26 cellular contexts compared by ENCODE assay signal in genomic region chr16:24288516-24288915, GRCh38. TPM values are rescaled to one million over a fixed set of nuclear protein-coding genes. Genes with fewer than 3 reads are reported as not detected.
"Had no signal": no experiment of that assay in that cellular context is flagged by ENCODE, and none has a peak within 500 bp of the region (broad histone marks: within the 10 kb centered on the region; RNA-seq: fewer than 3 reads in every experiment).

No MANE protein-coding gene starts in this region.

- H3K36me3 ChIP-seq: adrenal gland, ascending aorta, MG63 had no signal

- FAIRE-seq: RCC 7860 had no signal

- H3K9me3 ChIP-seq: adrenal gland, ascending aorta, body of pancreas, MG63 had no signal

- H3K4me3 ChIP-seq: adrenal gland, ascending aorta, body of pancreas, MG63 had no signal

- DNase-seq: activated CD4-positive, alpha-beta T cell treated with anti-CD3 and anti-CD28 coated beads for 48 hours; activated CD4-positive, alpha-beta T cell treated with anti-CD3 and anti-CD28 coated beads, Interleukin-2, amount 50 U/mL, for 4 hours; activated CD4-positive, CD25-positive, alpha-beta regulatory T cell treated with anti-CD3 and anti-CD28 coated beads, Interleukin-2, amount 50 U/mL, for 72 hours; activated CD8-positive, alpha-beta memory T cell treated with anti-CD3 and anti-CD28 coated beads, Interleukin-2, amount 50 U/mL, for 48 hours; activated CD8-positive, alpha-beta T cell treated with anti-CD3 and anti-CD28 coated beads, Interleukin-2, amount 10 ng/mL, durations not matched to agents 7 days and 5 days; activated naive CD4-positive, alpha-beta T cell treated with anti-CD3 and anti-CD28 coated beads, Interleukin-2, amount 50 U/mL, for 16 hours; activated naive CD8-positive, alpha-beta T cell treated with anti-CD3 and anti-CD28 coated beads, Interleukin-2, amount 10 ng/mL, durations not matched to agents 7 days and 5 days; activated T-cell treated with anti-CD3 and anti-CD28 coated beads, Interleukin-2, amount 50 U/mL, for 1 hour; adrenal gland; body of pancreas; MG63; NCI-H1105 treated with DMSO at 0.1 percent for 48 hours; NCI-H146; NCI-H187 treated with DMSO at 0.1 percent for 48 hours; NCI-H2171; NCI-H345; NCI-H510A; NCI-H526 treated with DMSO at 0.1 percent for 48 hours; NCI-H82; PC-3; SIG-M5; T-helper 17 cell; T-helper 9 cell had no signal

- H3K4me1 ChIP-seq: adrenal gland, ascending aorta, body of pancreas had no signal

- ATAC-seq: activated CD8-positive, alpha-beta T cell treated with anti-CD3 and anti-CD28 coated beads, Interleukin-2, amount 10 ng/mL, durations not matched to agents 7 days and 5 days; body of pancreas; PC-3; T-helper 17 cell; WTC11 had no signal

- H3K27ac ChIP-seq: adrenal gland, ascending aorta, body of pancreas had no signal

- H3K27me3 ChIP-seq: adrenal gland, ascending aorta, body of pancreas had no signal

RNA-seq across cellular contexts. Expression of gene CACNG3, which starts 32.4 kb away (rescaled TPM):
- total RNA-seq: activated CD8-positive, alpha-beta T cell treated with anti-CD3 and anti-CD28 coated beads, Interleukin-2, amount 10 ng/mL, durations not matched to agents 7 days and 5 days; activated naive CD8-positive, alpha-beta T cell treated with anti-CD3 and anti-CD28 coated beads, Interleukin-2, amount 10 ng/mL, durations not matched to agents 7 days and 5 days; ascending aorta; body of pancreas; PC-3; T-helper 17 cell; WTC11 had no signal
